Comparison of ENCODE assay signal across 9 cellular contexts in genomic region chr19:16588824-16589577, GRCh38. TPM values are rescaled to one million over a fixed set of nuclear protein-coding genes. Genes with fewer than 3 reads are reported as not detected.
DNase-seq lines count a peak whose midpoint lies in the region; ATAC-seq, FAIRE-seq and TF ChIP-seq lines count a peak whose summit lies in the region.
"Had no signal": no experiment of that assay in that cellular context is flagged by ENCODE, and none has a peak within 500 bp of the region (broad histone marks: within the 10 kb centered on the region; RNA-seq: fewer than 3 reads in every experiment).

No MANE protein-coding gene starts in this region.

- no peak for TF ChIP-seq POLR2A in GM12892 (IDR thresholded peaks at IDR 0.05; ENCODE audit: low read depth, low read length)

- no peak overlapping the region for H3K4me3 ChIP-seq in WERI-Rb-1 (ENCODE audit: low read depth, low read length)

- H3K27ac Mint-ChIP-seq in neural crest cell (ENCODE audit: unreplicated experiment) (peak overlapping the region; percentile 87), Calu3 (ENCODE audit: unreplicated experiment) (no peak overlapping the region)

- H3K27me3 ChIP-seq in WERI-Rb-1 (ENCODE audit: insufficient read depth, low read depth, severe bottlenecking): no peaks in the 10 kb centered on the region

- no peaks in the 10 kb centered on the region for H3K9me3 ChIP-seq in WERI-Rb-1 (ENCODE audit: severe bottlenecking)

- peak overlapping the region; percentile 90; the same call in 1 of the 2 replicates for H3K27ac ChIP-seq in WERI-Rb-1

- H3K27me3 Mint-ChIP-seq in neural crest cell (ENCODE audit: low read depth) (no peaks in the 10 kb centered on the region), Calu3 (ENCODE audit: unreplicated experiment) (no peaks in the 10 kb centered on the region)

- CTCF ChIA-PET in Calu3 (lab: Charles Lee): no interaction called here

- peak; percentile 79 for FAIRE-seq in GM12892 (lab: Jason Lieb, UNC)

- intact Hi-C loops in Calu3 (cut with micrococcal nuclease; ENCODE audit: unreplicated experiment): no loop called here

- H3K4me3 Mint-ChIP-seq in neural crest cell (no peak overlapping the region), Calu3 (ENCODE audit: low read depth, unreplicated experiment) (no peak overlapping the region)

- H3K9me3 Mint-ChIP-seq in neural crest cell: no peaks in the 10 kb centered on the region
- no peaks in the 10 kb centered on the region for H3K9me3 Mint-ChIP-seq in Calu3 (ENCODE audit: low read depth, unreplicated experiment)

- no peaks in the 10 kb centered on the region for H3K36me3 Mint-ChIP-seq in neural crest cell (ENCODE audit: low read depth)
- no peaks in the 10 kb centered on the region for H3K36me3 Mint-ChIP-seq in Calu3 (ENCODE audit: insufficient read depth, unreplicated experiment)

- BruUV-seq in Calu3 (replicated peaks; lab: Mats Ljungman, UMichigan): no TSS peak

- ATAC-seq in HG02610 (IDR thresholded peaks at IDR 0.05; ENCODE audit: unreplicated experiment) (peak; percentile 5), GM18517 (IDR thresholded peaks at IDR 0.05; ENCODE audit: unreplicated experiment) (no peak)

- no peaks in the 10 kb centered on the region for H3K36me3 ChIP-seq in WERI-Rb-1

- peaks cover 64% of the 10 kb centered on the region for H3K4me1 Mint-ChIP-seq in neural crest cell
- H3K4me1 Mint-ChIP-seq in Calu3 (ENCODE audit: low read depth, unreplicated experiment): no peaks in the 10 kb centered on the region

- no peak for TF ChIP-seq CTCF in WERI-Rb-1 (IDR thresholded peaks at IDR 0.05; ENCODE audit: low read depth, low read length)
- no peak for TF ChIP-seq CTCF in neural crest cell (conservative IDR thresholded peaks at IDR 0.05)
- TF ChIP-seq CTCF in Calu3 (IDR thresholded peaks at IDR 0.05; ENCODE audit: unreplicated experiment): no peak

- no peak for DNase-seq in GM12892 (ENCODE audit: insufficient read length)
- DNase-seq in WERI-Rb-1: no peak
- DNase-seq in neural crest cell (ENCODE audit: low read depth, low spot score): no peak
- DNase-seq in Calu3: no peak
- no peak for DNase-seq in NCI-H524 treated with DMSO at 0.1 percent for 48 hours (lab: John Stamatoyannopoulos, UW)
- no peak for DNase-seq in NOMO-1 treated with DMSO at 0.1 percent for 48 hours (lab: John Stamatoyannopoulos, UW; ENCODE audit: unreplicated experiment)
- DNase-seq: cerebellar nuclear complex had no signal

RNA-seq across cellular contexts. Expression of gene SLC35E1, which starts 16.8 kb away (rescaled TPM):
- 26.7 TPM for polyA plus RNA-seq in GM12892 (2012; ENCODE audit: missing spikeins)
- total RNA-seq in neural crest cell (30.4 and 32.5 TPM in 2 replicates), Calu3 (2022) (41.6 and 46.4 TPM in 2 replicates)

RNA-seq across cellular contexts. Expression of gene MED26, which starts 39.0 kb away (rescaled TPM):
- 4.6 TPM for polyA plus RNA-seq in GM12892 (2012; ENCODE audit: missing spikeins)
- total RNA-seq in neural crest cell (11.7 and 11.8 TPM in 2 replicates), Calu3 (2022) (9.0 and 9.6 TPM in 2 replicates)

RNA-seq across cellular contexts. Expression of gene CHERP, which starts 46.8 kb away (rescaled TPM):
- polyA plus RNA-seq in GM12892 (2012; ENCODE audit: missing spikeins): 11.0 TPM
- total RNA-seq in neural crest cell: 93.3 and 95.7 TPM in 2 replicates
- total RNA-seq in Calu3 (2022): 49.3 and 49.8 TPM in 2 replicates
